In genomic region chr7:139068543-139069399, GRCh38 we compare ENCODE assay signal across 2 cellular contexts.
TF ChIP-seq lines count a peak whose summit lies in the region.

No MANE protein-coding gene starts in this region.

TF ChIP-seq in GM12878, 131 proteins besides CTCF, POLR2A, EP300 and RAD21:
- TF ChIP-seq POLR2AphosphoS5 (IDR thresholded peaks at IDR 0.05; ENCODE audit: low read length), result 0 out of 2 replicates have a peak, but pooled peaks have one; percentile 46
- TF ChIP-seq FOS (IDR thresholded peaks at IDR 0.05; ENCODE audit: borderline replicate concordance, extremely low read depth, insufficient read length), result no peak
TF ChIP-seq in GM12878: peak in this region for 1.

TF ChIP-seq in neural cell, 6 proteins besides CTCF, POLR2A, EP300 and RAD21:
- TF ChIP-seq POLR2AphosphoS5 (IDR thresholded peaks at IDR 0.05) (peak; percentile 20), MXI1 (conservative IDR thresholded peaks at IDR 0.05; ENCODE audit: poor library complexity, severe bottlenecking) (no peak), SMC3 (conservative IDR thresholded peaks at IDR 0.05; ENCODE audit: poor library complexity) (no peak), EZH2 (IDR thresholded peaks at IDR 0.05; ENCODE audit: borderline replicate concordance, insufficient read depth, low read length, poor library complexity, severe bottlenecking) (no peak), TAF1 (IDR thresholded peaks at IDR 0.05; ENCODE audit: low read depth) (no peak)
TF ChIP-seq in neural cell: peak in this region for 1.
